In genomic region chr10:29130190-29130673, GRCh38 we compare ENCODE assay signal across 8 cellular contexts.
DNase-seq lines count a peak whose midpoint lies in the region; ATAC-seq and TF ChIP-seq lines count a peak whose summit lies in the region.
"Had no signal": no experiment of that assay in that cellular context is flagged by ENCODE, and none has a peak within 500 bp of the region (broad histone marks: within the 10 kb centered on the region; RNA-seq: fewer than 3 reads in every experiment).

No MANE protein-coding gene starts in this region.

- intact Hi-C loops in dorsolateral prefrontal cortex (cut with DNase I), result loop anchor here in 1 of 2 donors (5.0 kb wide), 3 partner anchors 172 to 468 kb away; partner anchors contain the start of gene BAMBI
- intact Hi-C loops in psoas muscle (cut with DNase I), result loop anchor here in 1 of 2 donors (5.0 kb wide), 1 partner anchor 468 kb away; no protein-coding TSS in a partner anchor

- peaks cover 0 to 17% (median 0%) of the 10 kb centered on the region in 45 donors for H3K27me3 ChIP-seq in dorsolateral prefrontal cortex
- peaks cover 0 to 2% (median 0%) of the 10 kb centered on the region in 3 donors for H3K27me3 ChIP-seq in psoas muscle (ENCODE audit: insufficient read depth in 3 of 3, low read length in 2 of 3)
- H3K27me3 ChIP-seq: SJSA1 had no signal

- no peaks in the 10 kb centered on the region for H3K36me3 ChIP-seq in psoas muscle (ENCODE audit: insufficient read depth in 1 of 2, low read depth in 1 of 2)
- H3K36me3 ChIP-seq: SJSA1 had no signal

- H3K4me3 ChIP-seq in GM12865 (ENCODE audit: low read depth, low read length) (no peak overlapping the region), dorsolateral prefrontal cortex (no peak overlapping the region), psoas muscle (no peak overlapping the region)
- H3K4me3 ChIP-seq: SJSA1 had no signal

- peak; percentile 53 for TF ChIP-seq CTCF in GM12865 (IDR thresholded peaks at IDR 0.05; ENCODE audit: insufficient read depth, low read depth, low read length, missing control alignments)
- peak in 55 of 56 donors; percentile 41 to 78 (median 61) for TF ChIP-seq CTCF in dorsolateral prefrontal cortex (IDR thresholded peaks at IDR 0.05 in 54 of 56, conservative IDR thresholded peaks at IDR 0.05 in 2 of 56; ENCODE audit: low read depth in 1 of 56, partially characterized antibody in 56 of 56)
- peak; percentile 48 for TF ChIP-seq CTCF in psoas muscle (IDR thresholded peaks at IDR 0.05)

- H3K27ac ChIP-seq in dorsolateral prefrontal cortex (no peak overlapping the region), psoas muscle (no peak overlapping the region)
- H3K27ac ChIP-seq: SJSA1 had no signal

- H3K4me1 ChIP-seq in psoas muscle, result peaks cover 11% of the 10 kb centered on the region

- no peak for ATAC-seq in psoas muscle
- no peak for ATAC-seq in HG03460 (IDR thresholded peaks at IDR 0.05; ENCODE audit: unreplicated experiment)
- ATAC-seq in HG02759 (IDR thresholded peaks at IDR 0.05; ENCODE audit: unreplicated experiment), result no peak

- DNase-seq in GM12865 (ENCODE audit: low read depth) (peak; percentile 36), NCI-H146 (lab: John Stamatoyannopoulos, UW) (peak; percentile 73), dorsolateral prefrontal cortex (no peak), psoas muscle (no peak)
- DNase-seq in central memory CD4-positive, alpha-beta T cell, result no peak

- H3K9me3 ChIP-seq in psoas muscle, result no peaks in the 10 kb centered on the region
- H3K9me3 ChIP-seq: SJSA1 had no signal

- 61 to 70% (median 63%) methylated on average over 1 of the region's 1 CpG for WGBS in psoas muscle, 3 donors

Comparison
In these comparisons a context has a peak if more than half of its experiments do, and no peak if none do; other contexts are left out.
1. DNase-seq: peak in GM12865 (single experiment) and NCI-H146 (single experiment); none in dorsolateral prefrontal cortex (0 of 10), psoas muscle (0 of 2) and central memory CD4-positive, alpha-beta T cell (single experiment).
2. Peak in every context shown above with its lines, with median percentiles within 50 percentile points of each other: CTCF ChIP-seq.